In genomic region chr14:49306152-49306751, GRCh38 we compare ENCODE assay signal across 8 cellular contexts.
DNase-seq lines count a peak whose midpoint lies in the region; ATAC-seq and TF ChIP-seq lines count a peak whose summit lies in the region.

No MANE protein-coding gene starts in this region.

- no peak overlapping the region for H3K27ac ChIP-seq in tibial artery

- intact Hi-C loops in tibial artery (cut with DNase I; ENCODE audit: low total_unique reads): no loop called here

- peak; percentile 84 for ATAC-seq in HG02938 (IDR thresholded peaks at IDR 0.05; ENCODE audit: unreplicated experiment)

- TF ChIP-seq CTCF in epithelial cell of proximal tubule (conservative IDR thresholded peaks at IDR 0.05; ENCODE audit: low read depth, low read length) (peak; percentile 57), tibial artery (IDR thresholded peaks at IDR 0.05) (peak; percentile 12)

- peak; percentile 32 to 45 for DNase-seq in SHP77 (lab: John Stamatoyannopoulos, UW)
- DNase-seq in SHP77 treated with DMSO at 0.1 percent for 48 hours (lab: John Stamatoyannopoulos, UW): no peak
- DNase-seq in NCI-H460 (ENCODE audit: extremely low read depth, low read depth): peak; percentile 6
- DNase-seq in epithelial cell of proximal tubule (ENCODE audit: low read depth): no peak
- no peak for DNase-seq in tibial artery
- DNase-seq in AG20443 (ENCODE audit: low spot score): no peak
- no peak for DNase-seq in MG63

- H3K4me1 ChIP-seq in tibial artery: no peaks in the 10 kb centered on the region

- H3K9me3 ChIP-seq in tibial artery (no peaks in the 10 kb centered on the region), MG63 (no peaks in the 10 kb centered on the region)

- H3K27me3 ChIP-seq in tibial artery (no peaks in the 10 kb centered on the region), MG63 (no peaks in the 10 kb centered on the region)

- H3K4me3 ChIP-seq in epithelial cell of proximal tubule (ENCODE audit: low read depth, low read length) (no peak overlapping the region), tibial artery (no peak overlapping the region), MG63 (no peak overlapping the region)

- H3K36me3 ChIP-seq in tibial artery (no peaks in the 10 kb centered on the region), MG63 (no peaks in the 10 kb centered on the region)

Comparison
In these comparisons a context has a peak if more than half of its experiments do, and no peak if none do; other contexts are left out.
1. DNase-seq: peak in SHP77 (2 of 2) and NCI-H460 (single experiment); none in SHP77 treated with DMSO at 0.1 percent for 48 hours (single experiment), epithelial cell of proximal tubule (single experiment), tibial artery (0 of 2), AG20443 (single experiment) and MG63 (single experiment).